Comparison of ENCODE assay signal across 27 cellular contexts in genomic region chr16:1729026-1729425, GRCh38. TPM values are rescaled to one million over a fixed set of nuclear protein-coding genes. Genes with fewer than 3 reads are reported as not detected.
A peak's percentile ranks its signal among the peaks of the same experiment; 100 is the strongest.
DNase-seq lines count a peak whose midpoint lies in the region; ATAC-seq, FAIRE-seq and TF ChIP-seq lines count a peak whose summit lies in the region.
"Had no signal": no experiment of that assay in that cellular context is flagged by ENCODE, and none has a peak within 500 bp of the region (broad histone marks: within the 10 kb centered on the region; RNA-seq: fewer than 3 reads in every experiment).

No MANE protein-coding gene starts in this region.

- H3K27ac ChIP-seq in astrocyte (ENCODE audit: low read depth, low read length) (no peak overlapping the region), neuronal stem cell (replicated peaks; ENCODE audit: low read length) (no peak overlapping the region)
- H3K27ac ChIP-seq: A549; BLaER1 treated with 17β-estradiol and CSF1 and Interleukin-3, amounts not matched to agents 10 nM and 100 nM; GM23248 had no signal

- H3K18ac ChIP-seq in neuronal stem cell (ENCODE audit: low read length), result no peak overlapping the region

- H3K4me3 Mint-ChIP-seq in astrocyte (ENCODE audit: unreplicated experiment), result no peak overlapping the region
- H3K4me3 Mint-ChIP-seq in stimulated activated naive B cell treated with anti-CD40 and anti-IgM and Interleukin-4, amounts not matched to agents 10 μg/mL and 1 μg/mL and 100 μg/mL, for 72 hours, result no peak overlapping the region
- H3K4me3 Mint-ChIP-seq: CD14-positive monocyte; CD4-positive, alpha-beta T cell; H9 had no signal

- no peak overlapping the region for H4K91ac ChIP-seq in neuronal stem cell (ENCODE audit: low read depth, low read length, poor library complexity)

- in situ Hi-C loops in G401 (cut with HindIII; ENCODE audit: low sequenced_read_pairs), result no loop called here

- H3K4me1 Mint-ChIP-seq in astrocyte (ENCODE audit: low read depth, unreplicated experiment), result no peaks in the 10 kb centered on the region
- H3K4me1 Mint-ChIP-seq in stimulated activated naive B cell treated with anti-CD40 and anti-IgM and Interleukin-4, amounts not matched to agents 10 μg/mL and 1 μg/mL and 100 μg/mL, for 72 hours, result peaks cover 14 to 32% of the 10 kb centered on the region in 2 donors
- H3K4me1 Mint-ChIP-seq: H9 had no signal

- DNase-seq in G401 (ENCODE audit: low spot score) (peak; percentile 5), astrocyte (ENCODE audit: low read depth) (no peak), neuronal stem cell (ENCODE audit: low spot score) (no peak), GM19238 (ENCODE audit: insufficient read length, low spot score) (no peak), H7 (no peak)
- no peak for DNase-seq in stimulated activated naive B cell treated with anti-CD40 and anti-IgM and Interleukin-4, amounts not matched to agents 10 μg/mL and 1 μg/mL and 100 μg/mL, for 72 hours
- DNase-seq: 8988T; ACHN; AML-193; BE2C; CD4-positive, alpha-beta T cell; CD8-positive, alpha-beta memory T cell; DMS 273 treated with DMSO at 0.1 percent for 48 hours; DMS79; EL; GF-D8; GM23248; H9 had no signal

- FAIRE-seq in astrocyte (lab: Jason Lieb, UNC), result no peak
- FAIRE-seq: A549, D721Med, GM12891, GM18507, H1 had no signal

- no peak overlapping the region for H2BK5ac ChIP-seq in neuronal stem cell (ENCODE audit: low read length)

- H3K14ac ChIP-seq in neuronal stem cell (ENCODE audit: low read length), result no peak overlapping the region

- H2BK15ac ChIP-seq in neuronal stem cell (ENCODE audit: low read length), result no peak overlapping the region

- H2AFZ ChIP-seq in astrocyte (ENCODE audit: low read depth, low read length), result no peak overlapping the region
- H2AFZ ChIP-seq in neuronal stem cell (ENCODE audit: low read length), result no peak overlapping the region
- H2AFZ ChIP-seq: GM23248 had no signal

- H3K79me2 ChIP-seq in astrocyte (ENCODE audit: insufficient read depth, low read length), result peaks cover 40% of the 10 kb centered on the region

- H4K8ac ChIP-seq in neuronal stem cell (ENCODE audit: low read depth, low read length), result no peak overlapping the region

- H3K23ac ChIP-seq in neuronal stem cell (ENCODE audit: low read depth, low read length, poor library complexity), result no peak overlapping the region

- H4K20me1 ChIP-seq in astrocyte (ENCODE audit: insufficient read depth, low read length), result peaks cover 54% of the 10 kb centered on the region

- H3K4me2 ChIP-seq in astrocyte (ENCODE audit: low read length), result no peak overlapping the region
- no peak overlapping the region for H3K4me2 ChIP-seq in neuronal stem cell (ENCODE audit: insufficient read depth, low read length, poor library complexity, severe bottlenecking)
- H3K4me2 ChIP-seq: A549; BLaER1 treated with 17β-estradiol and CSF1 and Interleukin-3, amounts not matched to agents 10 nM and 100 nM had no signal

- no peaks in the 10 kb centered on the region for H3K4me1 ChIP-seq in astrocyte (ENCODE audit: insufficient read depth, low read length)
- H3K4me1 ChIP-seq in neuronal stem cell (ENCODE audit: control insufficient read depth in 2 of 2, insufficient read depth in 1 of 2, low read depth in 1 of 2, low read length in 2 of 2), result no peaks in the 10 kb centered on the region
- H3K4me1 ChIP-seq: A549, BE2C had no signal

- WGBS in neuronal stem cell (ENCODE audit: extremely low coverage in 2 of 2, insufficient read length in 2 of 2, insufficient replicate concordance in 1 of 2), 2 donors, result no CpG with 5 or more reads among the region's 18 CpGs

- H2BK120ac ChIP-seq in neuronal stem cell (ENCODE audit: low read depth, low read length), result no peak overlapping the region

- peaks cover 5% of the 10 kb centered on the region for H3K79me1 ChIP-seq in neuronal stem cell (ENCODE audit: low read depth, low read length)

- H3K4me3 ChIP-seq in astrocyte (ENCODE audit: insufficient read depth, low read depth, low read length) (no peak overlapping the region), neuronal stem cell (ENCODE audit: low read length in 2 of 2) (no peak overlapping the region), H7 (ENCODE audit: insufficient read depth, low read depth, low read length) (no peak overlapping the region)
- H3K4me3 ChIP-seq: A549; BLaER1 treated with 17β-estradiol and CSF1 and Interleukin-3, amounts not matched to agents 10 nM and 100 nM; GM23248 had no signal

- peaks cover 9% of the 10 kb centered on the region for H3K36me3 Mint-ChIP-seq in astrocyte (ENCODE audit: low read depth, unreplicated experiment)
- H3K36me3 Mint-ChIP-seq in stimulated activated naive B cell treated with anti-CD40 and anti-IgM and Interleukin-4, amounts not matched to agents 10 μg/mL and 1 μg/mL and 100 μg/mL, for 72 hours, result peaks cover 36 to 43% of the 10 kb centered on the region in 2 donors

- H3K4ac ChIP-seq in neuronal stem cell (ENCODE audit: low read length), result peak overlapping the region; percentile 23

- H3K9ac ChIP-seq in astrocyte (ENCODE audit: low read length) (no peak overlapping the region), neuronal stem cell (ENCODE audit: low read depth, low read length, poor library complexity) (no peak overlapping the region)
- H3K9ac ChIP-seq: BLaER1 treated with 17β-estradiol and CSF1 and Interleukin-3, amounts not matched to agents 10 nM and 100 nM; GM23248 had no signal

- no peak overlapping the region for H2BK12ac ChIP-seq in neuronal stem cell (ENCODE audit: low read length)

- no peak overlapping the region for H2AK5ac ChIP-seq in neuronal stem cell (ENCODE audit: low read depth, low read length)

- no peak for ATAC-seq in stimulated activated naive B cell treated with anti-CD40 and anti-IgM and Interleukin-4, amounts not matched to agents 10 μg/mL and 1 μg/mL and 100 μg/mL, for 72 hours (replicated peaks)
- ATAC-seq in esophagus mucosa, result no peak
- ATAC-seq: A549, HCT116 had no signal

- H3K9me3 ChIP-seq in astrocyte (ENCODE audit: insufficient read depth, low read depth, low read length), result no peaks in the 10 kb centered on the region
- peaks cover 0 to 2% of the 10 kb centered on the region in 2 donors for H3K9me3 ChIP-seq in neuronal stem cell (replicated peaks in 1 of 2; ENCODE audit: control insufficient read depth in 2 of 2, insufficient read depth in 1 of 2, low read depth in 1 of 2, low read length in 2 of 2)
- H3K9me3 ChIP-seq: A549, BE2C had no signal

- H3K9me3 Mint-ChIP-seq in astrocyte (ENCODE audit: unreplicated experiment), result no peaks in the 10 kb centered on the region
- H3K9me3 Mint-ChIP-seq in stimulated activated naive B cell treated with anti-CD40 and anti-IgM and Interleukin-4, amounts not matched to agents 10 μg/mL and 1 μg/mL and 100 μg/mL, for 72 hours, result no peaks in the 10 kb centered on the region
- H3K9me3 Mint-ChIP-seq: CD4-positive, alpha-beta T cell; CD8-positive, alpha-beta memory T cell; H9 had no signal

- H3K36me3 ChIP-seq in astrocyte (ENCODE audit: insufficient read depth, low read length) (peaks cover 7% of the 10 kb centered on the region), neuronal stem cell (replicated peaks in 1 of 2; ENCODE audit: control insufficient read depth in 2 of 2, insufficient read depth in 2 of 2, low read length in 2 of 2) (peaks cover 45 to 82% of the 10 kb centered on the region in 2 donors), H7 (replicated peaks; ENCODE audit: control insufficient read depth, insufficient read depth, low read length) (no peaks in the 10 kb centered on the region; the same call in none of the 2 replicates)

- TF ChIP-seq CTCF in astrocyte (IDR thresholded peaks at IDR 0.05; ENCODE audit: insufficient read depth, low read depth, low read length), result no peak

- peak overlapping the region; percentile 34 for H3K27ac Mint-ChIP-seq in astrocyte (ENCODE audit: unreplicated experiment)
- H3K27ac Mint-ChIP-seq in stimulated activated naive B cell treated with anti-CD40 and anti-IgM and Interleukin-4, amounts not matched to agents 10 μg/mL and 1 μg/mL and 100 μg/mL, for 72 hours, result peak overlapping the region; percentile 25
- H3K27ac Mint-ChIP-seq: CD4-positive, alpha-beta T cell had no signal

- H3K27me3 Mint-ChIP-seq in astrocyte (ENCODE audit: low read depth, unreplicated experiment), result no peaks in the 10 kb centered on the region
- no peaks in the 10 kb centered on the region for H3K27me3 Mint-ChIP-seq in stimulated activated naive B cell treated with anti-CD40 and anti-IgM and Interleukin-4, amounts not matched to agents 10 μg/mL and 1 μg/mL and 100 μg/mL, for 72 hours
- H3K27me3 Mint-ChIP-seq: CD4-positive, alpha-beta T cell; CD8-positive, alpha-beta memory T cell had no signal

- H3K27me3 ChIP-seq in astrocyte (ENCODE audit: insufficient read depth, low read length) (no peaks in the 10 kb centered on the region), neuronal stem cell (ENCODE audit: control insufficient read depth in 3 of 3, insufficient read depth in 3 of 3, low read depth in 1 of 3, low read length in 3 of 3) (no peaks in the 10 kb centered on the region), H7 (ENCODE audit: control insufficient read depth, insufficient read depth, low read length) (no peaks in the 10 kb centered on the region)
- H3K27me3 ChIP-seq: BE2C; BLaER1 treated with 17β-estradiol and CSF1 and Interleukin-3, amounts not matched to agents 10 nM and 100 nM had no signal

RNA-seq across cellular contexts. Expression of gene MAPK8IP3, which starts 23.0 kb away (rescaled TPM):
- 20.6 and 27.7 TPM in 2 replicates for total RNA-seq in G401 (2014; rRNA removed; shearing (Covaris generic))
- total RNA-seq in astrocyte (85.5 and 92.4 TPM in 2 replicates), esophagus mucosa (16.3 TPM)
- 35.9 TPM for polyA plus RNA-seq in neuronal stem cell (2013, experiment 1 of 2)
- polyA plus RNA-seq in neuronal stem cell (2013, experiment 2 of 2), result 36.6 TPM
- total RNA-seq in H7 (2014; rRNA removed; shearing (Covaris generic)), result 35.2 and 44.9 TPM in 2 replicates

RNA-seq across cellular contexts. Expression of gene NME3, which starts 42.3 kb away (rescaled TPM):
- total RNA-seq in G401 (2014; rRNA removed; shearing (Covaris generic)), result 64.4 and 76.9 TPM in 2 replicates
- total RNA-seq in astrocyte, result 36.3 and 42.7 TPM in 2 replicates
- 38.5 TPM for polyA plus RNA-seq in neuronal stem cell (2013, experiment 1 of 2)
- polyA plus RNA-seq in neuronal stem cell (2013, experiment 2 of 2), result 35.4 TPM
- 29.6 TPM for total RNA-seq in esophagus mucosa
- total RNA-seq in H7 (2014; rRNA removed; shearing (Covaris generic)), result 147 and 179 TPM in 2 replicates

RNA-seq across cellular contexts. Expression of gene EME2, which starts 43.6 kb away (rescaled TPM):
- 10.4 and 10.6 TPM in 2 replicates for total RNA-seq in G401 (2014; rRNA removed; shearing (Covaris generic))
- total RNA-seq in astrocyte (21.4 and 23.3 TPM in 2 replicates), esophagus mucosa (13.0 TPM)
- 3.6 TPM for polyA plus RNA-seq in neuronal stem cell (2013, experiment 1 of 2)
- 3.3 TPM for polyA plus RNA-seq in neuronal stem cell (2013, experiment 2 of 2)
- 12.7 and 15.3 TPM in 2 replicates for total RNA-seq in H7 (2014; rRNA removed; shearing (Covaris generic))

RNA-seq across cellular contexts. Expression of gene MRPS34, which starts 43.9 kb away (rescaled TPM):
- total RNA-seq in G401 (2014; rRNA removed; shearing (Covaris generic)), result 276 and 281 TPM in 2 replicates
- 74.0 and 80.2 TPM in 2 replicates for total RNA-seq in astrocyte
- polyA plus RNA-seq in neuronal stem cell (2013, experiment 1 of 2), result 108 TPM
- polyA plus RNA-seq in neuronal stem cell (2013, experiment 2 of 2), result 110 TPM
- total RNA-seq in esophagus mucosa, result 98.6 TPM
- total RNA-seq in H7 (2014; rRNA removed; shearing (Covaris generic)), result 304 and 324 TPM in 2 replicates

RNA-seq across cellular contexts. Expression of gene JPT2, which starts 50.9 kb away (rescaled TPM):
- 154 and 199 TPM in 2 replicates for total RNA-seq in G401 (2014; rRNA removed; shearing (Covaris generic))
- total RNA-seq in astrocyte (122 and 143 TPM in 2 replicates), esophagus mucosa (79.3 TPM)
- polyA plus RNA-seq in neuronal stem cell (2013, experiment 1 of 2), result 134 TPM
- polyA plus RNA-seq in neuronal stem cell (2013, experiment 2 of 2), result 135 TPM
- total RNA-seq in H7 (2014; rRNA removed; shearing (Covaris generic)), result 97.4 and 126 TPM in 2 replicates
